ENCODE assay signal across 1 cellular context in genomic region chr1:202811296-202812175, GRCh38.
TF ChIP-seq lines count a peak whose summit lies in the region.

No MANE protein-coding gene starts in this region.

TF ChIP-seq in K562, 482 proteins besides CTCF, POLR2A, EP300 and RAD21 (continued from another document):
- no peak for TF ChIP-seq CTCFL (IDR thresholded peaks at IDR 0.05; ENCODE audit: borderline replicate concordance, insufficient read depth, low read depth, low read length, poor library complexity, severe bottlenecking)
- TF ChIP-seq NONO (IDR thresholded peaks at IDR 0.05; ENCODE audit: low read depth in 2 of 2, low read length in 1 of 2) = no peak
- no peak for TF ChIP-seq ZNF280A (IDR thresholded peaks at IDR 0.05; ENCODE audit: low read depth, partially characterized antibody)
- no peak for TF ChIP-seq ZNF583 (CRISPR knock-in tag; IDR thresholded peaks at IDR 0.05)
- TF ChIP-seq ZC3H11A (IDR thresholded peaks at IDR 0.05; ENCODE audit: low read depth, low read length) = no peak
- no peak for TF ChIP-seq MAFF (IDR thresholded peaks at IDR 0.05; ENCODE audit: low read length)
- no peak for TF ChIP-seq FOXP4 (CRISPR knock-in tag; IDR thresholded peaks at IDR 0.05; ENCODE audit: borderline replicate concordance)
- TF ChIP-seq ATF3 (IDR thresholded peaks at IDR 0.05) = no peak
- TF ChIP-seq ATF3 (CRISPR knock-in tag; conservative IDR thresholded peaks at IDR 0.05) = no peak
- TF ChIP-seq SP1 (CRISPR knock-in tag; IDR thresholded peaks at IDR 0.05) = no peak
- TF ChIP-seq CLOCK (CRISPR knock-in tag; IDR thresholded peaks at IDR 0.05; ENCODE audit: borderline replicate concordance) = no peak
